1 cellular context compared by ENCODE assay signal in the genomic region with DNA sequence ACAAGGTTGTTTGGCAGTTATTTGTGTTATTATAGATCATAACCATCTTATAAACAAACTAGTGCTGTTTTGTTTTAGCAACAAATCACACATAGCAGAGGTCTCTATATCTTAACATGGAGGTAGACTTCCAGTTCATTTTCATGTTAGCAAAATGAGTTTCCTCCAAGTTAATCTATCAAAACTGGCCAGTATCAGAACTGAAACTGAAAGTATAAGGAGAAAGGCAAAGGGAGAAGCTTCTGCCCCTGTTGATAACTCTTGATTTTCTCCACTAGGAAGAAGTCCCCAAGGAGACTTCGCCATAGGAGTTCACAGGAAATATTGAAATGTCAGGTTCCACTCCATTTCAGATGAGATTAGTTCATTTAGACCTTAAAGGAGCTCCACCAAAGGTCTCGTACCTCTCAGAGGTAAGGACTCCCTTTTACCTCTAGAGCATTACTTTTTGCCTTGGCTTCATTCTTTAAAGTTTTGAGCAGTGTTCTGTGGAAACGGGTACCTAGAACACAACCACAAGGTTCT.
TF ChIP-seq lines count a peak whose summit lies in the region.

No MANE protein-coding gene starts in this region.

TF ChIP-seq in HepG2, 621 proteins besides CTCF, POLR2A, EP300 and RAD21:
- TF ChIP-seq SIX1 (CRISPR knock-in tag; IDR thresholded peaks at IDR 0.05; ENCODE audit: borderline replicate concordance), result no peak
- TF ChIP-seq, protein P1, sequence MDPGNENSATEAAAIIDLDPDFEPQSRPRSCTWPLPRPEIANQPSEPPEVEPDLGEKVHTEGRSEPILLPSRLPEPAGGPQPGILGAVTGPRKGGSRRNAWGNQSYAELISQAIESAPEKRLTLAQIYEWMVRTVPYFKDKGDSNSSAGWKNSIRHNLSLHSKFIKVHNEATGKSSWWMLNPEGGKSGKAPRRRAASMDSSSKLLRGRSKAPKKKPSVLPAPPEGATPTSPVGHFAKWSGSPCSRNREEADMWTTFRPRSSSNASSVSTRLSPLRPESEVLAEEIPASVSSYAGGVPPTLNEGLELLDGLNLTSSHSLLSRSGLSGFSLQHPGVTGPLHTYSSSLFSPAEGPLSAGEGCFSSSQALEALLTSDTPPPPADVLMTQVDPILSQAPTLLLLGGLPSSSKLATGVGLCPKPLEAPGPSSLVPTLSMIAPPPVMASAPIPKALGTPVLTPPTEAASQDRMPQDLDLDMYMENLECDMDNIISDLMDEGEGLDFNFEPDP (CRISPR knock-in tag; conservative IDR thresholded peaks at IDR 0.05), result 0 out of 2 replicates have a peak, but pooled peaks have one; percentile 67
